Comparison of ENCODE assay signal across 9 cellular contexts in the genomic region with DNA sequence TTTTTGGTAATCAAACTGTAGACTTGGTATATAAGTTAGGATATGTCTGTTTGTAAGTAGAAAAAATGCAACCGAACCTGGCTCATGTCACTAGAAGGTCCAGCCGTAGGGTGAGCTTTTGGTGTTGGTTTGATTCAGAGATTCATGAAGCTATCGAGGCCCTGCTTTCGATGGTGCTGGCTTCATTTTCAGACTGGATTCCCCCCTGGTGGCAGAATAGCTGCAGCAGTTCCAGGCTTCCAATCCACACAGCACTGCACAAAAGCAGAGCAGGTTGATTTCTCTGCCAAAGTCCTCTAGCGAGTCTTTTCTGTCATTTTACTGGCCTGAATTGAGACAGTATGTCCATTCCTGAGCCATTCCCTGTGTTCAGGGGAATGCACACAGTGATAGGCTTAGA. TPM values are rescaled to one million over a fixed set of nuclear protein-coding genes. Genes with fewer than 3 reads are reported as not detected.
DNase-seq lines count a peak whose midpoint lies in the region; ATAC-seq lines count a peak whose summit lies in the region.
"Had no signal": no experiment of that assay in that cellular context is flagged by ENCODE, and none has a peak within 500 bp of the region (broad histone marks: within the 10 kb centered on the region; RNA-seq: fewer than 3 reads in every experiment).

No MANE protein-coding gene starts in this region.

- no peaks in the 10 kb centered on the region for H3K9me3 Mint-ChIP-seq in central memory CD8-positive, alpha-beta T cell

- peak; percentile 60 for ATAC-seq in central memory CD8-positive, alpha-beta T cell (replicated peaks; ENCODE audit: extremely low read depth, poor library complexity, severe bottlenecking)
- ATAC-seq in HG02588 (IDR thresholded peaks at IDR 0.05; ENCODE audit: unreplicated experiment) (no peak), HG03442 (IDR thresholded peaks at IDR 0.05; ENCODE audit: unreplicated experiment) (no peak)

- no peaks in the 10 kb centered on the region for H3K27me3 Mint-ChIP-seq in central memory CD8-positive, alpha-beta T cell

- peak overlapping the region; percentile 62 for H3K27ac Mint-ChIP-seq in central memory CD8-positive, alpha-beta T cell (ENCODE audit: low read depth)

- H3K4me1 Mint-ChIP-seq in central memory CD8-positive, alpha-beta T cell, result peaks cover 9% of the 10 kb centered on the region

- peaks cover 12% of the 10 kb centered on the region for H3K36me3 Mint-ChIP-seq in central memory CD8-positive, alpha-beta T cell (ENCODE audit: insufficient read depth)

- H3K4me3 Mint-ChIP-seq in central memory CD8-positive, alpha-beta T cell, result peak overlapping the region; percentile 18

- peak; percentile 28 for DNase-seq in ELR (ENCODE audit: low read depth)
- peak; percentile 27 for DNase-seq in NCI-H446 treated with DMSO at 0.1 percent for 48 hours (lab: John Stamatoyannopoulos, UW)
- no peak for DNase-seq in central memory CD8-positive, alpha-beta T cell (ENCODE audit: low spot score in 2 of 2)
- peak; percentile 6 for DNase-seq in myocyte (ENCODE audit: low read depth)
- DNase-seq in HuH-7.5 (ENCODE audit: low spot score), result no peak
- no peak for DNase-seq in GF-D8 (lab: John Stamatoyannopoulos, UW)
- DNase-seq: IMR-90 had no signal

RNA-seq across cellular contexts. Expression of a gene that starts 33.1 kb away (rescaled TPM):
- total RNA-seq in myocyte, result 0.52 and 5.1 TPM in 2 replicates
- polyA plus RNA-seq in myocyte (2012), result 0.83 TPM

Comparison
In these comparisons a context has a peak if more than half of its experiments do, and no peak if none do; other contexts are left out.
1. DNase-seq: peak in ELR (single experiment), NCI-H446 treated with DMSO at 0.1 percent for 48 hours (single experiment) and myocyte (single experiment); none in central memory CD8-positive, alpha-beta T cell (0 of 2), HuH-7.5 (single experiment) and GF-D8 (single experiment).